ENCODE assay signal across 19 cellular contexts in the genomic region with DNA sequence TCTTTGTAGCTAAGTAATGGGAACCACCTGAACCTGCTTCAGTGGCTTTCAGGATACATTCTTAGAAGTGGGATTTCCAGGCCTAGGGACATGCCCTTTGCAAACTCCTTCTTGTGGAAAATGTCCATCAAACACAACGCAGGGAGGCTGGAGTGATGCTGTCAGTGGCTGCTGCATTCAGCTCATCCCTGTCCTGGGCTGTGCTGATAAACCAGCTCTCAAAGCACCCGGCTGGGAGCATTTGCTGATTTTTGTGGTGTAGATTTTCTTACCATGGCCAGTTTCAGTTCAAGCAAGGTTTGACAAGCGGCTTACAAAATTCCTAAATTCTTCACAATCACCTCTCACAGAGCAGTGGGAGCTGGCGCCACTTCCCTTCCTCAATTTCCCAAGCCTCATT. TPM values are rescaled to one million over a fixed set of nuclear protein-coding genes. Genes with fewer than 3 reads are reported as not detected.
A peak's percentile ranks its signal among the peaks of the same experiment; 100 is the strongest.
DNase-seq lines count a peak whose midpoint lies in the region; ATAC-seq and TF ChIP-seq lines count a peak whose summit lies in the region.
"Had no signal": no experiment of that assay in that cellular context is flagged by ENCODE, and none has a peak within 500 bp of the region (broad histone marks: within the 10 kb centered on the region; RNA-seq: fewer than 3 reads in every experiment).

No MANE protein-coding gene starts in this region.

- intact Hi-C loops in left ventricle myocardium inferior (cut with micrococcal nuclease): no loop called here
- intact Hi-C loops in heart left ventricle (cut with DNase I): loop anchor here in 3 of 10 donors (5.0 to 10.0 kb wide), 3 partner anchors 44 to 101 kb away; no protein-coding TSS in a partner anchor

- no peak for TF ChIP-seq RAD21 in neural cell (conservative IDR thresholded peaks at IDR 0.05)

- DNase-seq in left ventricle myocardium inferior (no peak), heart left ventricle (no peak), H7 (peak; percentile 75), amniotic epithelial cell (ENCODE audit: low read depth) (peak; percentile 57)
- no peak for DNase-seq in central memory CD4-positive, alpha-beta T cell
- DNase-seq: C1 segment of cervical spinal cord; CD8-positive, alpha-beta memory T cell; HFFc6; KBM-7; NCI-H1105 treated with DMSO at 0.1 percent for 48 hours; NCI-H187; NCI-H2171; NCI-H526; Peyer's patch had no signal

- H3K27ac ChIP-seq in left ventricle myocardium inferior (replicated peaks): peak overlapping the region; percentile 63
- H3K27ac ChIP-seq in heart left ventricle: peak overlapping the region in 4 of 12 donors; percentile 24 to 50 (median 30)
- no peak overlapping the region for H3K27ac ChIP-seq in neural cell (ENCODE audit: low read length)
- H3K27ac ChIP-seq: A549 had no signal

- H3K9me2 ChIP-seq in neural cell (ENCODE audit: insufficient read depth, low read length): no peaks in the 10 kb centered on the region

- 67 to 80% (median 79%) methylated on average over 4 of the region's 4 CpGs for WGBS in heart left ventricle, 4 donors

- no peaks in the 10 kb centered on the region for H3F3A ChIP-seq in neural cell (ENCODE audit: insufficient read depth, low read length, poor library complexity, severe bottlenecking)

- H3K4me3 ChIP-seq in left ventricle myocardium inferior (no peak overlapping the region), heart left ventricle (no peak overlapping the region), H7 (ENCODE audit: insufficient read depth, low read depth, low read length) (no peak overlapping the region), neural cell (ENCODE audit: low read length) (no peak overlapping the region)
- H3K4me3 ChIP-seq: A549, Peyer's patch had no signal

- no peaks in the 10 kb centered on the region for H4K20me1 ChIP-seq in neural cell (ENCODE audit: insufficient read depth)

- H3K27me3 ChIP-seq in left ventricle myocardium inferior (ENCODE audit: low read depth): peaks cover 46% of the 10 kb centered on the region
- peaks cover 4 to 23% (median 9%) of the 10 kb centered on the region in 9 donors for H3K27me3 ChIP-seq in heart left ventricle
- no peaks in the 10 kb centered on the region for H3K27me3 ChIP-seq in H7 (ENCODE audit: control insufficient read depth, insufficient read depth, low read length)
- H3K27me3 ChIP-seq in neural cell (ENCODE audit: insufficient read depth, low read depth, low read length): no peaks in the 10 kb centered on the region
- H3K27me3 ChIP-seq: Peyer's patch had no signal

- H3K79me2 ChIP-seq in neural cell (replicated peaks; ENCODE audit: insufficient read depth, low read length): no peaks in the 10 kb centered on the region

- peak overlapping the region; percentile 7 for H3K9ac ChIP-seq in neural cell (ENCODE audit: low read length)

- no peak for ATAC-seq in heart left ventricle
- ATAC-seq in HG03521 (IDR thresholded peaks at IDR 0.05; ENCODE audit: unreplicated experiment): no peak
- ATAC-seq: A549, HepG2 had no signal

- H3K4me1 ChIP-seq in left ventricle myocardium inferior: peaks cover 68% of the 10 kb centered on the region
- H3K4me1 ChIP-seq in heart left ventricle: peaks cover 4 to 63% (median 27%) of the 10 kb centered on the region in 12 donors
- H3K4me1 ChIP-seq: A549 had no signal

- no peak for TF ChIP-seq POLR2A in heart left ventricle (IDR thresholded peaks at IDR 0.05)

- H2AFZ ChIP-seq in neural cell (ENCODE audit: low read depth, low read length): no peak overlapping the region

- H3K4me2 ChIP-seq in neural cell (ENCODE audit: low read length): no peak overlapping the region
- H3K4me2 ChIP-seq: A549 had no signal

- no peaks in the 10 kb centered on the region for H3K9me3 ChIP-seq in left ventricle myocardium inferior (replicated peaks)
- no peaks in the 10 kb centered on the region for H3K9me3 ChIP-seq in heart left ventricle
- no peaks in the 10 kb centered on the region for H3K9me3 ChIP-seq in neural cell (ENCODE audit: low read length)
- H3K9me3 ChIP-seq: A549, Peyer's patch had no signal

- no peaks in the 10 kb centered on the region for H3K36me3 ChIP-seq in left ventricle myocardium inferior
- no peaks in the 10 kb centered on the region for H3K36me3 ChIP-seq in heart left ventricle
- no peaks in the 10 kb centered on the region for H3K36me3 ChIP-seq in H7 (replicated peaks; ENCODE audit: control insufficient read depth, insufficient read depth, low read length)
- no peaks in the 10 kb centered on the region for H3K36me3 ChIP-seq in neural cell (ENCODE audit: insufficient read depth, low read length)
- H3K36me3 ChIP-seq: Peyer's patch had no signal

- no peak for TF ChIP-seq EP300 in neural cell (conservative IDR thresholded peaks at IDR 0.05; ENCODE audit: poor library complexity, severe bottlenecking)

- TF ChIP-seq CTCF in left ventricle myocardium inferior (IDR thresholded peaks at IDR 0.05; ENCODE audit: borderline replicate concordance) (no peak), heart left ventricle (IDR thresholded peaks at IDR 0.05) (no peak), neural cell (IDR thresholded peaks at IDR 0.05; ENCODE audit: poor library complexity, severe bottlenecking) (no peak)

TF ChIP-seq in neural cell, 6 proteins besides CTCF, POLR2A, EP300 and RAD21:
- TF ChIP-seq POLR2AphosphoS5 (IDR thresholded peaks at IDR 0.05) (no peak), MXI1 (conservative IDR thresholded peaks at IDR 0.05; ENCODE audit: poor library complexity, severe bottlenecking) (no peak), TAF1 (IDR thresholded peaks at IDR 0.05; ENCODE audit: low read depth) (no peak), SMC3 (conservative IDR thresholded peaks at IDR 0.05; ENCODE audit: poor library complexity) (no peak), EZH2 (IDR thresholded peaks at IDR 0.05; ENCODE audit: borderline replicate concordance, insufficient read depth, low read length, poor library complexity, severe bottlenecking) (no peak)
- TF ChIP-seq, protein P1, sequence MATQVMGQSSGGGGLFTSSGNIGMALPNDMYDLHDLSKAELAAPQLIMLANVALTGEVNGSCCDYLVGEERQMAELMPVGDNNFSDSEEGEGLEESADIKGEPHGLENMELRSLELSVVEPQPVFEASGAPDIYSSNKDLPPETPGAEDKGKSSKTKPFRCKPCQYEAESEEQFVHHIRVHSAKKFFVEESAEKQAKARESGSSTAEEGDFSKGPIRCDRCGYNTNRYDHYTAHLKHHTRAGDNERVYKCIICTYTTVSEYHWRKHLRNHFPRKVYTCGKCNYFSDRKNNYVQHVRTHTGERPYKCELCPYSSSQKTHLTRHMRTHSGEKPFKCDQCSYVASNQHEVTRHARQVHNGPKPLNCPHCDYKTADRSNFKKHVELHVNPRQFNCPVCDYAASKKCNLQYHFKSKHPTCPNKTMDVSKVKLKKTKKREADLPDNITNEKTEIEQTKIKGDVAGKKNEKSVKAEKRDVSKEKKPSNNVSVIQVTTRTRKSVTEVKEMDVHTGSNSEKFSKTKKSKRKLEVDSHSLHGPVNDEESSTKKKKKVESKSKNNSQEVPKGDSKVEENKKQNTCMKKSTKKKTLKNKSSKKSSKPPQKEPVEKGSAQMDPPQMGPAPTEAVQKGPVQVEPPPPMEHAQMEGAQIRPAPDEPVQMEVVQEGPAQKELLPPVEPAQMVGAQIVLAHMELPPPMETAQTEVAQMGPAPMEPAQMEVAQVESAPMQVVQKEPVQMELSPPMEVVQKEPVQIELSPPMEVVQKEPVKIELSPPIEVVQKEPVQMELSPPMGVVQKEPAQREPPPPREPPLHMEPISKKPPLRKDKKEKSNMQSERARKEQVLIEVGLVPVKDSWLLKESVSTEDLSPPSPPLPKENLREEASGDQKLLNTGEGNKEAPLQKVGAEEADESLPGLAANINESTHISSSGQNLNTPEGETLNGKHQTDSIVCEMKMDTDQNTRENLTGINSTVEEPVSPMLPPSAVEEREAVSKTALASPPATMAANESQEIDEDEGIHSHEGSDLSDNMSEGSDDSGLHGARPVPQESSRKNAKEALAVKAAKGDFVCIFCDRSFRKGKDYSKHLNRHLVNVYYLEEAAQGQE (IDR thresholded peaks at IDR 0.05; ENCODE audit: borderline replicate concordance): no peak

RNA-seq across cellular contexts. Expression of a gene that starts 28.2 kb away (rescaled TPM):
- total RNA-seq in left ventricle myocardium inferior: not detected
- not detected for total RNA-seq in heart left ventricle
- polyA plus RNA-seq in heart left ventricle: under 1 TPM in 1 of 2 donors, not detected in 1; 0.08 TPM
- total RNA-seq in H7 (2014; rRNA removed; shearing (Covaris generic)): 1.2 and 3.7 TPM in 2 replicates
- 1.5 and 2.7 TPM in 2 replicates for polyA plus RNA-seq in neural cell
- polyA minus RNA-seq in neural cell: 1.5 and 2.9 TPM in 2 replicates
- total RNA-seq: CD8-positive, alpha-beta memory T cell; G401; HepG2; HFFc6; Peyer's patch had no signal
- polyA plus RNA-seq: A549; CD8-positive, alpha-beta memory T cell; HepG2 had no signal

RNA-seq across cellular contexts. Expression of a gene that starts 46.5 kb away (rescaled TPM):
- total RNA-seq in left ventricle myocardium inferior: 6.0 TPM
- 1 to 10 TPM; 2.3 to 5.1 (median 4.2) TPM for total RNA-seq in heart left ventricle
- 1 to 10 TPM; 2.3 to 3.5 TPM for polyA plus RNA-seq in heart left ventricle
- total RNA-seq in H7 (2014; rRNA removed; shearing (Covaris generic)): 0.42 and 0.70 TPM in 2 replicates
- 0.30 and 0.85 TPM in 2 replicates for polyA plus RNA-seq in neural cell
- polyA minus RNA-seq in neural cell: 0.73 and 0.81 TPM in 2 replicates
- total RNA-seq: CD8-positive, alpha-beta memory T cell; G401 had no signal
- polyA plus RNA-seq: A549; CD8-positive, alpha-beta memory T cell had no signal

RNA-seq across cellular contexts. Expression of a gene that starts 55.2 kb away (rescaled TPM):
- total RNA-seq in left ventricle myocardium inferior (not detected), heart left ventricle (under 1 TPM in 2 of 9 donors, not detected in 7; 0.06 to 0.08 TPM)
- polyA plus RNA-seq in heart left ventricle (not detected), neural cell (not detected in 2 replicates)
- 0.07 TPM in 1 of 2 replicates, not detected in the other for total RNA-seq in H7 (2014; rRNA removed; shearing (Covaris generic))
- not detected in 2 replicates for polyA minus RNA-seq in neural cell
- total RNA-seq: CD8-positive, alpha-beta memory T cell; G401; HepG2; HFFc6; Peyer's patch had no signal
- polyA plus RNA-seq: A549; CD8-positive, alpha-beta memory T cell; HepG2 had no signal

RNA-seq across cellular contexts. Expression of a gene that starts 56.2 kb away (rescaled TPM):
- total RNA-seq in left ventricle myocardium inferior (not detected), heart left ventricle (not detected)
- polyA plus RNA-seq in heart left ventricle (not detected), neural cell (not detected in 2 replicates)
- total RNA-seq in H7 (2014; rRNA removed; shearing (Covaris generic)): not detected in 2 replicates
- not detected in 2 replicates for polyA minus RNA-seq in neural cell
- total RNA-seq: CD8-positive, alpha-beta memory T cell; HepG2; HFFc6; Peyer's patch had no signal
- polyA plus RNA-seq: A549; CD8-positive, alpha-beta memory T cell; HepG2 had no signal

Comparison
In these comparisons a context has a peak if more than half of its experiments do, and no peak if none do; other contexts are left out.
1. DNase-seq: peak in H7 (single experiment) and amniotic epithelial cell (single experiment); none in left ventricle myocardium inferior (single experiment), heart left ventricle (0 of 5) and central memory CD4-positive, alpha-beta T cell (single experiment).